ENCODE assay signal across 8 cellular contexts in genomic region chr6:4805553-4806307, GRCh38. TPM values are rescaled to one million over a fixed set of nuclear protein-coding genes. Genes with fewer than 3 reads are reported as not detected.
DNase-seq lines count a peak whose midpoint lies in the region; ATAC-seq and TF ChIP-seq lines count a peak whose summit lies in the region.

No MANE protein-coding gene starts in this region.

- no peak for TF ChIP-seq POLR2A in right lobe of liver (IDR thresholded peaks at IDR 0.05)
- no peak for TF ChIP-seq POLR2A in transverse colon (IDR thresholded peaks at IDR 0.05)

- peak; percentile 34 for ATAC-seq in CD4-positive, alpha-beta T cell (ENCODE audit: poor library complexity)
- ATAC-seq in GM23338 = peak; percentile 78
- peak; percentile 66 to 77 (median 74) for ATAC-seq in right lobe of liver
- ATAC-seq in HG02610 (IDR thresholded peaks at IDR 0.05; ENCODE audit: unreplicated experiment) = no peak
- no peak for ATAC-seq in GM19023 (IDR thresholded peaks at IDR 0.05; ENCODE audit: unreplicated experiment)

- H3K27ac ChIP-seq in CD4-positive, alpha-beta T cell (ENCODE audit: low read depth, low read length) = no peak overlapping the region
- H3K27ac ChIP-seq in GM23338 (ENCODE audit: low read depth) (no peak overlapping the region; the same call in 1 of the 2 replicates), right lobe of liver (no peak overlapping the region), transverse colon (no peak overlapping the region)

- H3K36me3 Mint-ChIP-seq in CD4-positive, alpha-beta T cell (ENCODE audit: low read depth) = peaks cover 14% of the 10 kb centered on the region
- peaks cover 16% of the 10 kb centered on the region for H3K36me3 Mint-ChIP-seq in GM23338 (ENCODE audit: low read depth)
- H3K36me3 Mint-ChIP-seq in chondrocyte (ENCODE audit: low read depth) = no peaks in the 10 kb centered on the region

- peaks cover 45% of the 10 kb centered on the region for H3K4me1 ChIP-seq in GM23338 (ENCODE audit: insufficient read depth)
- H3K4me1 ChIP-seq in right lobe of liver = no peaks in the 10 kb centered on the region
- H3K4me1 ChIP-seq in transverse colon = peaks cover 0 to 61% (median 41%) of the 10 kb centered on the region in 4 donors

- no peaks in the 10 kb centered on the region for H3K27me3 Mint-ChIP-seq in CD4-positive, alpha-beta T cell
- H3K27me3 Mint-ChIP-seq in GM23338 (ENCODE audit: insufficient read depth, low read depth, poor library complexity) = peaks cover 6% of the 10 kb centered on the region
- H3K27me3 Mint-ChIP-seq in chondrocyte (ENCODE audit: low read depth) = no peaks in the 10 kb centered on the region

- in situ Hi-C loops in transverse colon (cut with MboI; ENCODE audit: low pct_ligation_motif_present in 1 of 4, low pct_unique_long_range_greater_than_20kb in 1 of 4, low sequenced_read_pairs in 3 of 4) = no loop called here

- H3K9me2 ChIP-seq in GM23338 (ENCODE audit: insufficient read depth) = no peaks in the 10 kb centered on the region; the same call in 1 of the 2 replicates

- intact Hi-C loops in CD4-positive, alpha-beta T cell (cut with DNase I, micrococcal nuclease) = no loop called here
- intact Hi-C loops in right lobe of liver (cut with DNase I) = no loop called here
- intact Hi-C loops in transverse colon (cut with DNase I; ENCODE audit: low total_unique reads) = no loop called here

- peaks cover 5% of the 10 kb centered on the region for H3K9me3 Mint-ChIP-seq in CD4-positive, alpha-beta T cell
- H3K9me3 Mint-ChIP-seq in GM23338 (no peaks in the 10 kb centered on the region; the same call in 2 of the 3 replicates), chondrocyte (ENCODE audit: low read depth) (peaks cover 9% of the 10 kb centered on the region)

- H3K79me2 ChIP-seq in GM23338 (replicated peaks; ENCODE audit: insufficient read depth) = peaks cover 97% of the 10 kb centered on the region

- peaks cover 90% of the 10 kb centered on the region for H3K4me1 Mint-ChIP-seq in CD4-positive, alpha-beta T cell (ENCODE audit: low read depth)
- H3K4me1 Mint-ChIP-seq in GM23338 (peaks cover 66% of the 10 kb centered on the region), chondrocyte (ENCODE audit: low read depth) (peaks cover 51% of the 10 kb centered on the region)

- no peak overlapping the region for H2AFZ ChIP-seq in GM23338

- WGBS in right lobe of liver (ENCODE audit: insufficient coverage, low coverage, low lambda C conversion rate, missing lambda C conversion rate) = 80% methylated on average over 5 of the region's 18 CpGs
- WGBS in transverse colon (ENCODE audit: low coverage in 1 of 2), 2 donors = 75% methylated on average over 18 of the region's 18 CpGs; no CpG with 5 or more reads in 1 of the 2 donors

- DNase-seq in CD4-positive, alpha-beta T cell = peak in 5 of 10 experiments; percentile 3 to 43 (median 15)
- peak; percentile 78 for DNase-seq in GM23338 (ENCODE audit: low spot score)
- DNase-seq in NCI-H774 (lab: John Stamatoyannopoulos, UW) = peak; percentile 38
- DNase-seq in chondrocyte (ENCODE audit: low spot score) = no peak
- DNase-seq in right lobe of liver = peak; percentile 45 to 61 (median 55)
- peak; percentile 76 for DNase-seq in transverse colon

- H3K27me3 ChIP-seq in CD4-positive, alpha-beta T cell (ENCODE audit: control insufficient read depth, insufficient read depth, low read length) = no peaks in the 10 kb centered on the region
- H3K27me3 ChIP-seq in GM23338 (ENCODE audit: insufficient read depth) = no peaks in the 10 kb centered on the region
- no peaks in the 10 kb centered on the region for H3K27me3 ChIP-seq in right lobe of liver
- no peaks in the 10 kb centered on the region for H3K27me3 ChIP-seq in transverse colon

- CTCF ChIA-PET in CD4-positive, alpha-beta T cell (lab: Charles Lee) = interaction anchor here (0.6 kb wide), 1 partner anchor 89 kb away, joined by 3 read pairs; no protein-coding TSS in a partner anchor

- H3K36me3 ChIP-seq in GM23338 (ENCODE audit: insufficient read depth) (no peaks in the 10 kb centered on the region), right lobe of liver (no peaks in the 10 kb centered on the region), transverse colon (no peaks in the 10 kb centered on the region)

- peak overlapping the region; percentile 3 for H3K4me3 Mint-ChIP-seq in CD4-positive, alpha-beta T cell
- H3K4me3 Mint-ChIP-seq in GM23338 = no peak overlapping the region
- H3K4me3 Mint-ChIP-seq in chondrocyte (ENCODE audit: unreplicated experiment) = no peak overlapping the region

- no peaks in the 10 kb centered on the region for H3K9me3 ChIP-seq in CD4-positive, alpha-beta T cell (ENCODE audit: control insufficient read depth, low read length)
- H3K9me3 ChIP-seq in right lobe of liver (no peaks in the 10 kb centered on the region), transverse colon (no peaks in the 10 kb centered on the region)

- H3F3A ChIP-seq in GM23338 (replicated peaks; ENCODE audit: low read depth) = no peaks in the 10 kb centered on the region; the same call in 1 of the 2 replicates

- peak; percentile 57 for TF ChIP-seq CTCF in CD4-positive, alpha-beta T cell (IDR thresholded peaks at IDR 0.05)
- TF ChIP-seq CTCF in GM23338 (conservative IDR thresholded peaks at IDR 0.05; ENCODE audit: low read depth in 2 of 2) (peak; percentile 64 to 81), chondrocyte (IDR thresholded peaks at IDR 0.05) (peak; percentile 81), right lobe of liver (IDR thresholded peaks at IDR 0.05) (peak; percentile 21 to 58 (median 51)), transverse colon (IDR thresholded peaks at IDR 0.05) (peak; percentile 61 to 70 (median 67))

- H3K4me2 ChIP-seq in GM23338 = 0 out of 2 replicates have a peak overlapping the region, but pooled peaks have one; percentile 9

- TF ChIP-seq EP300 in transverse colon (IDR thresholded peaks at IDR 0.05; ENCODE audit: low read depth) = no peak

- POLR2A ChIA-PET in CD4-positive, alpha-beta T cell (lab: Charles Lee) = no interaction called here

- no peak overlapping the region for H3K4me3 ChIP-seq in GM23338
- H3K4me3 ChIP-seq in right lobe of liver = no peak overlapping the region
- no peak overlapping the region for H3K4me3 ChIP-seq in transverse colon

- peaks cover 93% of the 10 kb centered on the region for H4K20me1 ChIP-seq in GM23338 (replicated peaks; ENCODE audit: insufficient read depth)

- no peak overlapping the region for H3K27ac Mint-ChIP-seq in CD4-positive, alpha-beta T cell
- H3K27ac Mint-ChIP-seq in GM23338 = no peak overlapping the region; the same call in 1 of the 2 replicates
- peak overlapping the region; percentile 4 for H3K27ac Mint-ChIP-seq in chondrocyte (ENCODE audit: unreplicated experiment)

TF ChIP-seq in GM23338, 12 proteins besides CTCF, POLR2A, EP300 and RAD21 (continues in another document):
- no peak for TF ChIP-seq CREB1 (CRISPR knock-in tag; IDR thresholded peaks at IDR 0.05; ENCODE audit: low read depth)

RNA-seq across cellular contexts. Expression of gene CDYL, which starts 29.5 kb away (rescaled TPM):
- total RNA-seq in CD4-positive, alpha-beta T cell = 10 to 100 TPM; 23.8 to 23.9 TPM
- 123 and 128 TPM in 2 replicates for total RNA-seq in GM23338 (2014; rRNA removed; shearing (Covaris generic))
- 61.6 and 67.2 TPM in 2 replicates for polyA plus RNA-seq in GM23338 (2016; fragmentation: Nextera tagmentation; extraction: Ambion mirVana)
- 40.7 to 63.7 TPM (median 60.9 TPM) in 3 replicates for total RNA-seq in chondrocyte
- total RNA-seq in right lobe of liver = 10 to 100 TPM in 5 of 6 experiments, 1 to 10 TPM in 1; 5.0 to 16.1 (median 13.1) TPM
- 10 to 100 TPM; 23.6 to 40.8 (median 30.0) TPM for total RNA-seq in transverse colon

Comparison
In these comparisons a context has a peak if more than half of its experiments do, and no peak if none do; other contexts are left out.
1. ATAC-seq: peak in CD4-positive, alpha-beta T cell (single experiment), GM23338 (single experiment) and right lobe of liver (4 of 4); none in HG02610 (single experiment) and GM19023 (single experiment).
2. Peak in every context shown above with its lines, with median percentiles within 50 percentile points of each other: CTCF ChIP-seq.